Comparison of ENCODE assay signal across 2 cellular contexts in the genomic region with DNA sequence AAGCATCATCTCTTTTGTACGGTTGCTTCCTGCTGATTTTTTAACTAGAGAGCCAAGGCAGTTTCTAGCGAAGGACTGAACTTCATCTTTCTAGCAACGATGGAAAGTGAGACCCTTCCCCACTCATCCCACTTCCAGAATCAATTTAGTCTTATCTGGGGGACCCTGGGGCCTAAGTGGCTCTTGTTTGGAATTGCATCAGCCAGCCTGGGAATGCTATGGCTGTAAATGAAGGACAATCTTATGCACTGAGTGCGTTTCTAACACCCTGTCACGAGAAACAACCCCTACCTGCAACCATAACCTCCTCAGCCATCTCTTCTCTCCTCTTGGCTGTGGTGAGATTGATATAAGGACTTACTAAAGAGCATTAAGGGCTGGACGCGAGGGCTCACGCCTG.
TF ChIP-seq lines count a peak whose summit lies in the region.

No MANE protein-coding gene starts in this region.

TF ChIP-seq in H1, 55 proteins besides CTCF, POLR2A, EP300 and RAD21:
- no peak for TF ChIP-seq RXRA (IDR thresholded peaks at IDR 0.05; ENCODE audit: insufficient read depth, low read depth, low read length)
- no peak for TF ChIP-seq RBBP5 (IDR thresholded peaks at IDR 0.05; ENCODE audit: borderline replicate concordance, low read depth, low read length)
- no peak for TF ChIP-seq KDM4A (IDR thresholded peaks at IDR 0.05; ENCODE audit: low read depth, low read length, severe bottlenecking)
- TF ChIP-seq EZH2 (IDR thresholded peaks at IDR 0.05; ENCODE audit: low read depth, low read length, severe bottlenecking), result no peak
- TF ChIP-seq MAFK (IDR thresholded peaks at IDR 0.05; ENCODE audit: low read depth, low read length), result no peak
- no peak for TF ChIP-seq TAF7 (optimal IDR thresholded peaks at IDR 0.05; ENCODE audit: borderline replicate concordance, low read depth, low read length)
- TF ChIP-seq SRF (IDR thresholded peaks at IDR 0.05; ENCODE audit: low read depth, low read length), result no peak
- no peak for TF ChIP-seq CEBPB (IDR thresholded peaks at IDR 0.05; ENCODE audit: low read depth, low read length)
- TF ChIP-seq ZNF274 (IDR thresholded peaks at IDR 0.05; ENCODE audit: borderline replicate concordance, extremely low read depth, low read length), result no peak
- no peak for TF ChIP-seq CBX5 (IDR thresholded peaks at IDR 0.05; ENCODE audit: low read depth, low read length)
- no peak for TF ChIP-seq TBP (IDR thresholded peaks at IDR 0.05; ENCODE audit: low read depth, low read length)

TF ChIP-seq in SK-N-SH, 30 proteins besides CTCF, POLR2A, EP300 and RAD21:
- TF ChIP-seq GATA2 (CRISPR knock-in tag; IDR thresholded peaks at IDR 0.05), result no peak
- TF ChIP-seq, protein P1, sequence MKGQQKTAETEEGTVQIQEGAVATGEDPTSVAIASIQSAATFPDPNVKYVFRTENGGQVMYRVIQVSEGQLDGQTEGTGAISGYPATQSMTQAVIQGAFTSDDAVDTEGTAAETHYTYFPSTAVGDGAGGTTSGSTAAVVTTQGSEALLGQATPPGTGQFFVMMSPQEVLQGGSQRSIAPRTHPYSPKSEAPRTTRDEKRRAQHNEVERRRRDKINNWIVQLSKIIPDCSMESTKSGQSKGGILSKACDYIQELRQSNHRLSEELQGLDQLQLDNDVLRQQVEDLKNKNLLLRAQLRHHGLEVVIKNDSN (IDR thresholded peaks at IDR 0.05; ENCODE audit: borderline replicate concordance, low read depth), result no peak
- TF ChIP-seq TAF1 (IDR thresholded peaks at IDR 0.05; ENCODE audit: borderline replicate concordance, low read depth, low read length), result no peak
- TF ChIP-seq SIN3A (IDR thresholded peaks at IDR 0.05; ENCODE audit: borderline replicate concordance, low read depth, low read length), result no peak
- TF ChIP-seq JUND (IDR thresholded peaks at IDR 0.05), result no peak
- TF ChIP-seq, protein P2, sequence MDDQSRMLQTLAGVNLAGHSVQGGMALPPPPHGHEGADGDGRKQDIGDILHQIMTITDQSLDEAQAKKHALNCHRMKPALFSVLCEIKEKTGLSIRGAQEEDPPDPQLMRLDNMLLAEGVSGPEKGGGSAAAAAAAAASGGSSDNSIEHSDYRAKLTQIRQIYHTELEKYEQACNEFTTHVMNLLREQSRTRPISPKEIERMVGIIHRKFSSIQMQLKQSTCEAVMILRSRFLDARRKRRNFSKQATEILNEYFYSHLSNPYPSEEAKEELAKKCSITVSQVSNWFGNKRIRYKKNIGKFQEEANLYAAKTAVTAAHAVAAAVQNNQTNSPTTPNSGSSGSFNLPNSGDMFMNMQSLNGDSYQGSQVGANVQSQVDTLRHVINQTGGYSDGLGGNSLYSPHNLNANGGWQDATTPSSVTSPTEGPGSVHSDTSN (IDR thresholded peaks at IDR 0.05), result no peak
- no peak for TF ChIP-seq FOSL2 (IDR thresholded peaks at IDR 0.05; ENCODE audit: borderline replicate concordance, low read depth)
